In genomic region chr4:144611850-144612249, GRCh38 we compare ENCODE assay signal across 8 cellular contexts. TPM values are rescaled to one million over a fixed set of nuclear protein-coding genes. Genes with fewer than 3 reads are reported as not detected.
DNase-seq lines count a peak whose midpoint lies in the region; ATAC-seq, FAIRE-seq and TF ChIP-seq lines count a peak whose summit lies in the region.

No MANE protein-coding gene starts in this region.

- no peak overlapping the region for H2AFZ ChIP-seq in HepG2 (ENCODE audit: low read length)

- H3K9me3 ChIP-seq in HepG2 (ENCODE audit: low read length) (no peaks in the 10 kb centered on the region), right lobe of liver (no peaks in the 10 kb centered on the region), right atrium auricular region (peaks cover 0 to 3% of the 10 kb centered on the region in 2 donors)

- TF ChIP-seq RAD21 in HepG2 (CRISPR knock-in tag; IDR thresholded peaks at IDR 0.05), result no peak

- no peaks in the 10 kb centered on the region for H3K36me3 Mint-ChIP-seq in type B pancreatic cell

- in situ Hi-C loops in HepG2 (cut with HindIII; ENCODE audit: extremely low pct_ligation_motif_present, low pct_unique_long_range_greater_than_20kb), result no loop called here

- H3K4me3 ChIP-seq in HepG2 (replicated peaks in 1 of 3; ENCODE audit: insufficient read depth in 1 of 3, low read depth in 2 of 3, low read length in 3 of 3) (no peak overlapping the region), right lobe of liver (no peak overlapping the region), epithelial cell of proximal tubule (ENCODE audit: low read depth, low read length) (no peak overlapping the region), right atrium auricular region (no peak overlapping the region), coronary artery (no peak overlapping the region)

- no peak overlapping the region for H3K4me3 Mint-ChIP-seq in type B pancreatic cell

- DNase-seq in HepG2 (ENCODE audit: low spot score), result peak; percentile 1
- no peak for DNase-seq in right lobe of liver
- peak; percentile 38 for DNase-seq in HT-29 (ENCODE audit: low spot score)
- no peak for DNase-seq in epithelial cell of proximal tubule (ENCODE audit: low read depth)
- DNase-seq in type B pancreatic cell (ENCODE audit: extremely low spot score, unreplicated experiment), result no peak
- DNase-seq in right atrium auricular region (ENCODE audit: low spot score), result no peak
- no peak for DNase-seq in coronary artery (ENCODE audit: low spot score)

- no peak overlapping the region for H3K9ac ChIP-seq in HepG2 (ENCODE audit: insufficient read depth, low read depth, low read length)

- TF ChIP-seq POLR2A in HepG2 (IDR thresholded peaks at IDR 0.05; ENCODE audit: insufficient read depth in 1 of 2, low read depth in 2 of 2, low read length in 2 of 2) (no peak), right lobe of liver (IDR thresholded peaks at IDR 0.05) (no peak)

- no peaks in the 10 kb centered on the region for H3K79me2 ChIP-seq in HepG2 (ENCODE audit: insufficient read depth, low read length)

- no peaks in the 10 kb centered on the region for H3K9me3 Mint-ChIP-seq in type B pancreatic cell

- no TSS peak for BruUV-seq in HepG2 (replicated peaks; lab: Mats Ljungman, UMichigan)

- TF ChIP-seq CTCF in HepG2 (CRISPR knock-in tag; IDR thresholded peaks at IDR 0.05), result peak; percentile 26; the same call in 1 of the 2 replicates
- TF ChIP-seq CTCF in right lobe of liver (IDR thresholded peaks at IDR 0.05), result no peak
- peak; percentile 76 for TF ChIP-seq CTCF in epithelial cell of proximal tubule (conservative IDR thresholded peaks at IDR 0.05; ENCODE audit: low read depth, low read length)
- peak; percentile 62 for TF ChIP-seq CTCF in type B pancreatic cell (conservative IDR thresholded peaks at IDR 0.05)
- peak in 1 of 2 donors; percentile 18 for TF ChIP-seq CTCF in right atrium auricular region (IDR thresholded peaks at IDR 0.05)
- no peak for TF ChIP-seq CTCF in coronary artery (IDR thresholded peaks at IDR 0.05)

- H3K4me1 Mint-ChIP-seq in type B pancreatic cell (ENCODE audit: unreplicated experiment), result no peaks in the 10 kb centered on the region

- H3K27ac ChIP-seq in HepG2 (ENCODE audit: extremely low read length, insufficient read depth, low read length) (no peak overlapping the region), right lobe of liver (no peak overlapping the region), right atrium auricular region (no peak overlapping the region), coronary artery (no peak overlapping the region)

- no peaks in the 10 kb centered on the region for H3K27me3 Mint-ChIP-seq in type B pancreatic cell

- H3K4me1 ChIP-seq in HepG2 (ENCODE audit: insufficient read depth, low read length), result no peaks in the 10 kb centered on the region
- no peaks in the 10 kb centered on the region for H3K4me1 ChIP-seq in right lobe of liver
- H3K4me1 ChIP-seq in right atrium auricular region, result no peaks in the 10 kb centered on the region

- POLR2A ChIA-PET in HepG2 (lab: Yijun Ruan, JAX), result no interaction called here

- CTCF ChIA-PET in HepG2 (lab: Yijun Ruan, JAX; ENCODE audit: low intra/inter-chr PET ratio, low total read pairs), result no interaction called here

- intact Hi-C loops in HepG2 (cut with micrococcal nuclease; ENCODE audit: unreplicated experiment), result no loop called here
- intact Hi-C loops in right lobe of liver (cut with DNase I), result no loop called here

- no peak for FAIRE-seq in HepG2 (lab: Jason Lieb, UNC)

- TF ChIP-seq EP300 in HepG2 (IDR thresholded peaks at IDR 0.05; ENCODE audit: low read depth in 2 of 2, low read length in 2 of 2) (no peak), HepG2 (CRISPR knock-in tag; IDR thresholded peaks at IDR 0.05; ENCODE audit: borderline replicate concordance) (no peak)

- H3K27ac Mint-ChIP-seq in type B pancreatic cell, result no peak overlapping the region

- no peaks in the 10 kb centered on the region for H3K27me3 ChIP-seq in HepG2 (ENCODE audit: control insufficient read depth in 1 of 2, insufficient read depth in 2 of 2, low read length in 2 of 2)
- no peaks in the 10 kb centered on the region for H3K27me3 ChIP-seq in right lobe of liver
- H3K27me3 ChIP-seq in right atrium auricular region, result no peaks in the 10 kb centered on the region

- H4K20me1 ChIP-seq in HepG2 (ENCODE audit: insufficient read depth, low read length), result no peaks in the 10 kb centered on the region

- H3K36me3 ChIP-seq in HepG2 (replicated peaks in 1 of 2; ENCODE audit: control insufficient read depth in 1 of 2, insufficient read depth in 2 of 2, low read length in 2 of 2), result no peaks in the 10 kb centered on the region
- H3K36me3 ChIP-seq in right lobe of liver, result no peaks in the 10 kb centered on the region
- no peaks in the 10 kb centered on the region for H3K36me3 ChIP-seq in right atrium auricular region

- ATAC-seq in HepG2 (no peak; the same call in 2 of the 3 replicates), right lobe of liver (no peak), HG03469 (IDR thresholded peaks at IDR 0.05; ENCODE audit: unreplicated experiment) (no peak)

- no peak overlapping the region for H3K4me2 ChIP-seq in HepG2 (ENCODE audit: low read depth, low read length)

TF ChIP-seq in HepG2, 621 proteins besides CTCF, POLR2A, EP300 and RAD21:
- TF ChIP-seq FIP1L1 (IDR thresholded peaks at IDR 0.05; ENCODE audit: borderline replicate concordance, insufficient read depth, low read depth, low read length) (no peak), MAFF (IDR thresholded peaks at IDR 0.05; ENCODE audit: low read depth, low read length) (0 out of 2 replicates have a peak, but pooled peaks have one; percentile 17), ZIK1 (CRISPR knock-in tag; IDR thresholded peaks at IDR 0.05; ENCODE audit: borderline replicate concordance, low read depth) (no peak), STAG1 (CRISPR knock-in tag; IDR thresholded peaks at IDR 0.05) (peak; percentile 30; the same call in 1 of the 2 replicates), MAFK (conservative IDR thresholded peaks at IDR 0.05 in 1 of 2, IDR thresholded peaks at IDR 0.05 in 1 of 2; ENCODE audit: low read length in 2 of 2) (peak; percentile 29 to 31; a peak in 2 of 4 replicates)

RNA-seq across cellular contexts. Expression of gene HHIP, which starts 34.1 kb away (rescaled TPM):
- total RNA-seq in HepG2 (2016; rRNA removed; fragmentation: Illumina TruSeq; extraction: Trizol) (not detected in 2 replicates), right lobe of liver (10 to 100 TPM in 2 of 6 experiments, 1 to 10 TPM in 4; 3.3 to 17.5 (median 6.3) TPM), epithelial cell of proximal tubule (0.92 and 1.7 TPM in 2 replicates), type B pancreatic cell (ENCODE audit: low replicate concordance) (5.6 and 29.6 TPM in 2 replicates), right atrium auricular region (10 to 100 TPM in 1 of 2 donors, under 1 TPM in 1; 0.31 to 14.5 TPM)
- not detected in 2 replicates for total RNA-seq in HepG2 (2016; cell fraction: cytosol; rRNA removed; fragmentation: Illumina TruSeq; extraction: Trizol; ENCODE audit: low read depth)
- not detected in 2 replicates for total RNA-seq in HepG2 (2016; cell fraction: insoluble cytoplasmic fraction; rRNA removed; fragmentation: Illumina TruSeq; extraction: Trizol)
- not detected in 2 replicates for total RNA-seq in HepG2 (2016; cell fraction: membrane; rRNA removed; fragmentation: Illumina TruSeq; extraction: Trizol)
- total RNA-seq in HepG2 (2016; cell fraction: nucleus; rRNA removed; fragmentation: Illumina TruSeq; extraction: Trizol), result not detected in 2 replicates
- polyA plus RNA-seq in HepG2 (2011; rRNA removed), result not detected in 2 replicates
- polyA plus RNA-seq in HepG2 (2011; cell fraction: cytosol; rRNA removed), result not detected in 2 replicates
- not detected in 2 replicates for polyA plus RNA-seq in HepG2 (2011; cell fraction: nucleus; rRNA removed)
- polyA plus RNA-seq in HepG2 (2012), result 0.09 TPM in 1 of 2 replicates, not detected in the other
- not detected in 2 replicates for polyA plus RNA-seq in HepG2 (2016; cell fraction: cytosol; fragmentation: Illumina TruSeq; extraction: Trizol; ENCODE audit: low read depth)
- not detected in 2 replicates for polyA plus RNA-seq in HepG2 (2016; cell fraction: insoluble cytoplasmic fraction; fragmentation: Illumina TruSeq; extraction: Trizol; ENCODE audit: low read depth)
- not detected in 2 replicates for polyA plus RNA-seq in HepG2 (2016; cell fraction: membrane; fragmentation: Illumina TruSeq; extraction: Trizol; ENCODE audit: low read depth)
- polyA plus RNA-seq in HepG2 (2016; cell fraction: nucleus; fragmentation: Illumina TruSeq; extraction: Trizol; ENCODE audit: insufficient read depth, low read depth), result not detected in 2 replicates
- polyA minus RNA-seq in HepG2 (2011; rRNA and poly(A)+ RNA removed; ENCODE audit: low replicate concordance), result not detected in 2 replicates
- polyA minus RNA-seq in HepG2 (2011; cell fraction: cytosol; rRNA and poly(A)+ RNA removed), result not detected in 2 replicates
- polyA minus RNA-seq in HepG2 (2011; cell fraction: nucleus; rRNA and poly(A)+ RNA removed), result not detected in 2 replicates
- total RNA-seq in HT-29 (2014; rRNA removed; shearing (Covaris generic)), result not detected in 2 replicates

Comparison
In these comparisons a context has a peak if more than half of its experiments do, and no peak if none do; other contexts are left out.
1. DNase-seq: peak in HepG2 (single experiment) and HT-29 (single experiment); none in right lobe of liver (0 of 3), epithelial cell of proximal tubule (single experiment), type B pancreatic cell (single experiment), right atrium auricular region (single experiment) and coronary artery (single experiment).
2. CTCF ChIP-seq: peak in HepG2 (single experiment), epithelial cell of proximal tubule (single experiment) and type B pancreatic cell (single experiment); none in right lobe of liver (0 of 4) and coronary artery (single experiment).